In genomic region chrX:49106930-49107329, GRCh38 we compare ENCODE assay signal across 8 cellular contexts. TPM values are rescaled to one million over a fixed set of nuclear protein-coding genes. Genes with fewer than 3 reads are reported as not detected.
DNase-seq lines count a peak whose midpoint lies in the region; ATAC-seq and TF ChIP-seq lines count a peak whose summit lies in the region.

No MANE protein-coding gene starts in this region.

- H3K4me3 ChIP-seq in AG04449 (ENCODE audit: low read depth, low read length) (no peak overlapping the region), GM12864 (ENCODE audit: low read depth, low read length) (no peak overlapping the region), fibroblast of the aortic adventitia (ENCODE audit: low read depth, low read length) (no peak overlapping the region)

- DNase-seq in AG04449 (ENCODE audit: low read depth, low spot score) (peak; percentile 4), GM12864 (ENCODE audit: low read depth) (no peak), RKO (ENCODE audit: low spot score) (peak; percentile 63), fibroblast of the aortic adventitia (ENCODE audit: low read depth) (peak; percentile 56), pons (ENCODE audit: low spot score) (peak; percentile 66), NCI-H1436 treated with DMSO at 0.1 percent for 48 hours (lab: John Stamatoyannopoulos, UW) (no peak)
- no peak for DNase-seq in activated effector memory CD4-positive, alpha-beta T cell treated with Interleukin-2 at 50 U/mL for 16 hours

- CTCF ChIA-PET in AG04449 (lab: Yijun Ruan, JAX), result interaction anchor here (0.7 to 1.1 kb wide), 4 partner anchors 10 to 21 kb away, joined by 3 to 5 read pairs (median 4); no protein-coding TSS in a partner anchor

- no peak for ATAC-seq in GM19467 (IDR thresholded peaks at IDR 0.05; ENCODE audit: unreplicated experiment)

- peak; percentile 46 for TF ChIP-seq CTCF in AG04449 (IDR thresholded peaks at IDR 0.05; ENCODE audit: insufficient read depth, low read length, missing control alignments)
- peak; percentile 37 for TF ChIP-seq CTCF in GM12864 (IDR thresholded peaks at IDR 0.05; ENCODE audit: low read depth, low read length, missing control alignments)
- TF ChIP-seq CTCF in fibroblast of the aortic adventitia (IDR thresholded peaks at IDR 0.05; ENCODE audit: insufficient read depth, low read length), result peak; percentile 56

- POLR2A ChIA-PET in AG04449 (lab: Yijun Ruan, JAX), result no interaction called here

RNA-seq across cellular contexts. Expression of gene GPKOW, which starts 16.6 kb away (rescaled TPM):
- 12.5 and 18.2 TPM in 2 replicates for total RNA-seq in fibroblast of the aortic adventitia (ENCODE audit: low replicate concordance)

RNA-seq across cellular contexts. Expression of gene WDR45, which starts 27.2 kb away (rescaled TPM):
- 66.5 and 73.9 TPM in 2 replicates for total RNA-seq in fibroblast of the aortic adventitia (ENCODE audit: low replicate concordance)

RNA-seq across cellular contexts. Expression of gene PRAF2, which starts 33.1 kb away (rescaled TPM):
- 2.6 and 17.8 TPM in 2 replicates for total RNA-seq in fibroblast of the aortic adventitia (ENCODE audit: low replicate concordance)

RNA-seq across cellular contexts. Expression of gene CCDC120, which starts 48.1 kb away (rescaled TPM):
- total RNA-seq in fibroblast of the aortic adventitia (ENCODE audit: low replicate concordance), result 0.90 and 1.2 TPM in 2 replicates

RNA-seq across cellular contexts. Expression of gene MAGIX, which starts 55.6 kb away (rescaled TPM):
- total RNA-seq in fibroblast of the aortic adventitia (ENCODE audit: low replicate concordance), result 1.7 and 2.9 TPM in 2 replicates

Comparison
In these comparisons a context has a peak if more than half of its experiments do, and no peak if none do; other contexts are left out.
1. DNase-seq: peak in AG04449 (single experiment), RKO (single experiment), fibroblast of the aortic adventitia (single experiment) and pons (single experiment); none in GM12864 (single experiment), activated effector memory CD4-positive, alpha-beta T cell treated with Interleukin-2 at 50 U/mL for 16 hours (single experiment) and NCI-H1436 treated with DMSO at 0.1 percent for 48 hours (single experiment).
2. Peak in every context shown above with its lines, with median percentiles within 50 percentile points of each other: CTCF ChIP-seq.